In genomic region chr13:101258509-101258908, GRCh38 we compare ENCODE assay signal across 1 cellular context.
TF ChIP-seq lines count a peak whose summit lies in the region.

No MANE protein-coding gene starts in this region.

TF ChIP-seq in A549, 52 proteins besides CTCF, POLR2A, EP300 and RAD21 (continued from another document):
- TF ChIP-seq, protein P1, sequence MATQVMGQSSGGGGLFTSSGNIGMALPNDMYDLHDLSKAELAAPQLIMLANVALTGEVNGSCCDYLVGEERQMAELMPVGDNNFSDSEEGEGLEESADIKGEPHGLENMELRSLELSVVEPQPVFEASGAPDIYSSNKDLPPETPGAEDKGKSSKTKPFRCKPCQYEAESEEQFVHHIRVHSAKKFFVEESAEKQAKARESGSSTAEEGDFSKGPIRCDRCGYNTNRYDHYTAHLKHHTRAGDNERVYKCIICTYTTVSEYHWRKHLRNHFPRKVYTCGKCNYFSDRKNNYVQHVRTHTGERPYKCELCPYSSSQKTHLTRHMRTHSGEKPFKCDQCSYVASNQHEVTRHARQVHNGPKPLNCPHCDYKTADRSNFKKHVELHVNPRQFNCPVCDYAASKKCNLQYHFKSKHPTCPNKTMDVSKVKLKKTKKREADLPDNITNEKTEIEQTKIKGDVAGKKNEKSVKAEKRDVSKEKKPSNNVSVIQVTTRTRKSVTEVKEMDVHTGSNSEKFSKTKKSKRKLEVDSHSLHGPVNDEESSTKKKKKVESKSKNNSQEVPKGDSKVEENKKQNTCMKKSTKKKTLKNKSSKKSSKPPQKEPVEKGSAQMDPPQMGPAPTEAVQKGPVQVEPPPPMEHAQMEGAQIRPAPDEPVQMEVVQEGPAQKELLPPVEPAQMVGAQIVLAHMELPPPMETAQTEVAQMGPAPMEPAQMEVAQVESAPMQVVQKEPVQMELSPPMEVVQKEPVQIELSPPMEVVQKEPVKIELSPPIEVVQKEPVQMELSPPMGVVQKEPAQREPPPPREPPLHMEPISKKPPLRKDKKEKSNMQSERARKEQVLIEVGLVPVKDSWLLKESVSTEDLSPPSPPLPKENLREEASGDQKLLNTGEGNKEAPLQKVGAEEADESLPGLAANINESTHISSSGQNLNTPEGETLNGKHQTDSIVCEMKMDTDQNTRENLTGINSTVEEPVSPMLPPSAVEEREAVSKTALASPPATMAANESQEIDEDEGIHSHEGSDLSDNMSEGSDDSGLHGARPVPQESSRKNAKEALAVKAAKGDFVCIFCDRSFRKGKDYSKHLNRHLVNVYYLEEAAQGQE (IDR thresholded peaks at IDR 0.05), result no peak
- TF ChIP-seq HMGXB4 (CRISPR knock-in tag; IDR thresholded peaks at IDR 0.05; ENCODE audit: borderline replicate concordance), result no peak
